Comparison of ENCODE assay signal across 16 cellular contexts in the genomic region with DNA sequence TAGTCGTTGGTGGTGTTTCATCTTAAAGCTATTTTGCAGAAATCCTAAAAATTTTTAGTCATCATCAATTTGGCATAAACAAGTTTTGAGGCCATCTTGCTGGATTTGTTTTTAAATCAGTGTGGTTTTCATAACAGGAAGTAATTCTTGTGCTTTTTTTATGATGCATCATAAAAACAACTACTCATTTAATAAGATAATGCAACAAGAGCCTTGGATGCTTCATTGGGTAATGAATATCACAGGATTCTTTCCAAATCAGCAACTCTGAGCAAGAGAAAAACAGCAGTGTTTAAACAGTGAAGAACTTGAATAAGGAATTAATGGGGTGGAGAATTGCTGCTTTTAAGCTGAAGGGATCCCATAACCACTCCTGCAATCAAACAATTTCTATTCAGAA.
DNase-seq lines count a peak whose midpoint lies in the region; TF ChIP-seq lines count a peak whose summit lies in the region.
"Had no signal": no experiment of that assay in that cellular context is flagged by ENCODE, and none has a peak within 500 bp of the region (broad histone marks: within the 10 kb centered on the region; RNA-seq: fewer than 3 reads in every experiment).

No MANE protein-coding gene starts in this region.

- DNase-seq in AG09319 (ENCODE audit: extremely low read depth, low read depth) (peak; percentile 18), HS-27A (ENCODE audit: low read depth) (peak; percentile 31), dedifferentiated amniotic fluid mesenchymal stem cell (ENCODE audit: extremely low spot score) (peak; percentile 38), left kidney (ENCODE audit: low read depth, low spot score) (peak; percentile 56), T-helper 9 cell (no peak), germinal center (ENCODE audit: low spot score) (no peak), ecto neural progenitor cell (ENCODE audit: low spot score) (no peak)
- no peak for DNase-seq in activated CD8-positive, alpha-beta memory T cell treated with anti-CD3 and anti-CD28 coated beads for 24 hours
- DNase-seq: activated CD4-positive, alpha-beta T cell treated with anti-CD3 and anti-CD28 coated beads for 4 hours; activated CD8-positive, alpha-beta memory T cell treated with anti-CD3 and anti-CD28 coated beads, Interleukin-2, amount 50 U/mL, for 4 hours; activated naive CD4-positive, alpha-beta T cell; dermis blood vessel endothelial cell; GOT3; NCI-H1930; NCI-H526; ovary had no signal

- TF ChIP-seq CTCF in AG09319 (IDR thresholded peaks at IDR 0.05; ENCODE audit: low read depth, low read length), result no peak

Comparison
In these comparisons a context has a peak if more than half of its experiments do, and no peak if none do; other contexts are left out.
1. DNase-seq: peak in AG09319 (single experiment), HS-27A (single experiment), dedifferentiated amniotic fluid mesenchymal stem cell (single experiment) and left kidney (single experiment); none in activated CD8-positive, alpha-beta memory T cell treated with anti-CD3 and anti-CD28 coated beads for 24 hours (single experiment), T-helper 9 cell (single experiment), germinal center (single experiment) and ecto neural progenitor cell (single experiment).